ENCODE assay signal across 2 cellular contexts in genomic region chr15:101276501-101277037, GRCh38.
A peak's percentile ranks its signal among the peaks of the same experiment; 100 is the strongest.
TF ChIP-seq lines count a peak whose summit lies in the region.

No MANE protein-coding gene starts in this region.

TF ChIP-seq in H1, 55 proteins besides CTCF, POLR2A, EP300 and RAD21:
- peak in 1 of 2 experiments; percentile 57; a peak in 1 of 4 replicates for TF ChIP-seq SIN3A (conservative IDR thresholded peaks at IDR 0.05 in 1 of 2, IDR thresholded peaks at IDR 0.05 in 1 of 2; ENCODE audit: low read depth in 1 of 2, low read length in 2 of 2)
- no peak for TF ChIP-seq GABPA (IDR thresholded peaks at IDR 0.05; ENCODE audit: borderline replicate concordance, insufficient read depth, low read length)
- TF ChIP-seq CBX8 (IDR thresholded peaks at IDR 0.05; ENCODE audit: borderline replicate concordance, low read depth, low read length), result no peak
- TF ChIP-seq CEBPB (IDR thresholded peaks at IDR 0.05; ENCODE audit: low read depth, low read length), result no peak
- no peak for TF ChIP-seq SRF (IDR thresholded peaks at IDR 0.05; ENCODE audit: low read depth, low read length)

TF ChIP-seq in neural cell, 6 proteins besides CTCF, POLR2A, EP300 and RAD21:
- no peak for TF ChIP-seq EZH2 (IDR thresholded peaks at IDR 0.05; ENCODE audit: borderline replicate concordance, insufficient read depth, low read length, poor library complexity, severe bottlenecking)
- TF ChIP-seq REST (IDR thresholded peaks at IDR 0.05; ENCODE audit: borderline replicate concordance), result no peak
- TF ChIP-seq SMC3 (conservative IDR thresholded peaks at IDR 0.05; ENCODE audit: poor library complexity), result no peak
- TF ChIP-seq MXI1 (conservative IDR thresholded peaks at IDR 0.05; ENCODE audit: poor library complexity, severe bottlenecking), result no peak
- no peak for TF ChIP-seq TAF1 (IDR thresholded peaks at IDR 0.05; ENCODE audit: low read depth)
- TF ChIP-seq POLR2AphosphoS5 (IDR thresholded peaks at IDR 0.05), result no peak
